In the genomic region with DNA sequence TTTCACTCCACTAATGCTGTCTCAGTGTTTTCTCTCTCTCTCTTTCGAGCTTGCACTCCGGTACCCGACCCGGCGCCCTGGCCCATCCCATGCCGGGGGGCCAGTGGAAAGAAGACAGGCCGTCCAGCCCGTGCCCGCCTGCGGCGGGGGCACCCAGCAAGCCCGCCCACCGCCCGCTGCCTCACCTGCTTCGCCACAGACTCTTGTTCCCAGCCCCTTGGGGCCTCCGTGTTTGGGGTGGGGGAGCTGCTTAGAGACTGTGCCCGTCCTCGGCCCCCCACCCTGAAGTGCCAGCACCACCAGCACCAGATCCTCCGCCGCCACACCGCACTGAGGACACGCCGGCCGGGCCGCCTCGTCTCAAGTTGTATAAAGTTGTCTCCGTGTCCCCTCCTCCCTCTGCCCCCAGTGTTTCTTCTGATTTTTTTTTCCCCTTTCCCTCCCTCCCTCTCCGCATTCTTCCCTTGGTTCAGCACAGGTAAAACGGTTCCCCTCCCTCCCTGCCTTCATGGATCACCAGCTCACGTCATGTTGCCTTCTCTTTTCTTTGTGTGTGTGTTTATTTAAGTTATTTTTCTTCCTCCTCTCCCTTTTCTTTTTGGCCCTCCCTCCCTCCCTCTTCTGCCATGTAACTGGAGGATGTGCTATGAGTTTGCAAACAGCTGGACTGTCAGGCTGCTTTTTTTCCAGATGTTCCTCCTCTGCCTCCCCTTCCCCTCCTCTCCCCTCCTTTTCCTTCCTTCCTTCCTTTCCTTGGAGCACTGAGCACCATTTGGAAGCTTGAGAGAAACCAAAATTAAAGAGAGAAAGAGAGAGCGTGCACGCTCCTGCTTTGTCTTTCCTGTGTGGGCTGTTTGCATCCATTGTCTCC, we compare ENCODE assay signal across 10 cellular contexts. TPM values are rescaled to one million over a fixed set of nuclear protein-coding genes. Genes with fewer than 3 reads are reported as not detected.
DNase-seq lines count a peak whose midpoint lies in the region; ATAC-seq and TF ChIP-seq lines count a peak whose summit lies in the region.
"Had no signal": no experiment of that assay in that cellular context is flagged by ENCODE, and none has a peak within 500 bp of the region (broad histone marks: within the 10 kb centered on the region; RNA-seq: fewer than 3 reads in every experiment).

No MANE protein-coding gene starts in this region.

- H3K4me3 Mint-ChIP-seq in type B pancreatic cell: peak overlapping the region; percentile 69

- H3K9me3 ChIP-seq in heart right ventricle: no peaks in the 10 kb centered on the region
- H3K9me3 ChIP-seq in left lung: no peaks in the 10 kb centered on the region

- WGBS in heart right ventricle, 2 donors: 69 to 74% methylated on average over 32 of the region's 32 CpGs

- H3K4me1 Mint-ChIP-seq in type B pancreatic cell (ENCODE audit: unreplicated experiment): peaks cover 28% of the 10 kb centered on the region

- H3K4me3 ChIP-seq in heart right ventricle (peak overlapping the region in 3 of 10 donors; percentile 66 to 73 (median 69)), left lung (peak overlapping the region in 1 of 2 donors; percentile 67)

- peak overlapping the region in 8 of 10 donors; percentile 96 to 100 (median 99) for H3K27ac ChIP-seq in heart right ventricle
- H3K27ac ChIP-seq in left lung: peak overlapping the region; percentile 97

- DNase-seq in heart right ventricle: no peak
- no peak for DNase-seq in cardiac septum (ENCODE audit: low spot score)
- no peak for DNase-seq in activated naive CD4-positive, alpha-beta T cell treated with anti-CD3 and anti-CD28 coated beads, Interleukin-2, amount 50 U/mL, for 72 hours (ENCODE audit: low spot score in 2 of 2)
- peak in 1 of 2 donors; percentile 81 for DNase-seq in left lung
- no peak for DNase-seq in type B pancreatic cell (ENCODE audit: extremely low spot score, unreplicated experiment)
- no peak for DNase-seq in activated gamma-delta T cell treated with Interleukin-2 at 50 U/mL for 16 hours
- DNase-seq: DMS79, NCI-H2171 had no signal

- H3K9me3 Mint-ChIP-seq in activated naive CD4-positive, alpha-beta T cell treated with anti-CD3 and anti-CD28 coated beads, Interleukin-2, amount 50 U/mL, for 72 hours: no peaks in the 10 kb centered on the region
- H3K9me3 Mint-ChIP-seq in type B pancreatic cell: no peaks in the 10 kb centered on the region

- peaks cover 4 to 32% of the 10 kb centered on the region in 2 donors for H3K36me3 Mint-ChIP-seq in activated naive CD4-positive, alpha-beta T cell treated with anti-CD3 and anti-CD28 coated beads, Interleukin-2, amount 50 U/mL, for 72 hours
- H3K36me3 Mint-ChIP-seq in type B pancreatic cell: peaks cover 18% of the 10 kb centered on the region

- intact Hi-C loops in heart right ventricle (cut with DNase I): loop anchor here in 2 of 10 donors (2.0 kb wide), 1 partner anchor 13 kb away; the partner anchor contains the start of gene LENG8 (in 2 of the 2)
- intact Hi-C loops in cardiac septum (cut with DNase I): no loop called here
- intact Hi-C loops in left lung (cut with DNase I): no loop called here

- peaks cover 11 to 54% (median 45%) of the 10 kb centered on the region in 9 donors for H3K4me1 ChIP-seq in heart right ventricle
- peaks cover 17 to 34% of the 10 kb centered on the region in 2 donors for H3K4me1 ChIP-seq in left lung

- TF ChIP-seq CTCF in heart right ventricle (IDR thresholded peaks at IDR 0.05): no peak
- TF ChIP-seq CTCF in left lung (IDR thresholded peaks at IDR 0.05): no peak
- no peak for TF ChIP-seq CTCF in type B pancreatic cell (conservative IDR thresholded peaks at IDR 0.05)

- H3K27ac Mint-ChIP-seq in activated naive CD4-positive, alpha-beta T cell treated with anti-CD3 and anti-CD28 coated beads, Interleukin-2, amount 50 U/mL, for 72 hours: peak overlapping the region; percentile 60 to 81
- peak overlapping the region; percentile 70 for H3K27ac Mint-ChIP-seq in type B pancreatic cell

- H3K27me3 ChIP-seq in heart right ventricle (peaks cover 0 to 12% (median 0%) of the 10 kb centered on the region in 7 donors), left lung (peaks cover 0 to 10% of the 10 kb centered on the region in 2 donors)

- peaks cover 8% of the 10 kb centered on the region for H3K27me3 Mint-ChIP-seq in type B pancreatic cell

- ATAC-seq in heart right ventricle (no peak), left lung (no peak), HG02884 (IDR thresholded peaks at IDR 0.05; ENCODE audit: unreplicated experiment) (no peak), SK-N-SH treated with all-trans-retinoic acid at 6 μM for 48 hours (no peak)
- ATAC-seq in activated naive CD4-positive, alpha-beta T cell treated with anti-CD3 and anti-CD28 coated beads, Interleukin-2, amount 50 U/mL, for 72 hours: no peak

- H3K36me3 ChIP-seq in heart right ventricle (peaks cover 4 to 60% (median 56%) of the 10 kb centered on the region in 9 donors), left lung (peaks cover 0 to 61% of the 10 kb centered on the region in 2 donors)

TF ChIP-seq in SK-N-SH treated with all-trans-retinoic acid at 6 μM for 48 hours, 23 proteins besides CTCF, POLR2A, EP300 and RAD21:
- TF ChIP-seq OSR1 (CRISPR knock-in tag; IDR thresholded peaks at IDR 0.05) (no peak), ISL1 (CRISPR knock-in tag; IDR thresholded peaks at IDR 0.05) (no peak), ZFP30 (CRISPR knock-in tag; IDR thresholded peaks at IDR 0.05) (no peak)

RNA-seq across cellular contexts. Expression of gene LENG9, which starts 2.1 kb away (rescaled TPM):
- total RNA-seq in heart right ventricle (1 to 10 TPM; 1.0 to 4.2 (median 1.5) TPM), cardiac septum (2.9 TPM), left lung (1 to 10 TPM; 5.4 to 8.8 TPM), type B pancreatic cell (ENCODE audit: low replicate concordance) (3.9 and 4.2 TPM in 2 replicates)
- polyA plus RNA-seq in heart right ventricle: 1 to 10 TPM; 1.6 to 2.6 TPM
- total RNA-seq in activated naive CD4-positive, alpha-beta T cell treated with anti-CD3 and anti-CD28 coated beads, Interleukin-2, amount 50 U/mL, for 72 hours: 1 to 10 TPM; 2.5 to 5.8 TPM

RNA-seq across cellular contexts. Expression of gene CDC42EP5, which starts 11.7 kb away (rescaled TPM):
- total RNA-seq in heart right ventricle (10 to 100 TPM in 5 of 10 donors, 1 to 10 TPM in 5; 5.3 to 22.8 (median 9.7) TPM), cardiac septum (14.2 TPM), left lung (10 to 100 TPM; 20.4 to 29.8 TPM), type B pancreatic cell (ENCODE audit: low replicate concordance) (16.1 and 24.3 TPM in 2 replicates)
- 10 to 100 TPM; 11.2 to 21.9 TPM for polyA plus RNA-seq in heart right ventricle
- not detected for total RNA-seq in activated naive CD4-positive, alpha-beta T cell treated with anti-CD3 and anti-CD28 coated beads, Interleukin-2, amount 50 U/mL, for 72 hours

RNA-seq across cellular contexts. Expression of gene LENG8, which starts 12.4 kb away (rescaled TPM):
- total RNA-seq in heart right ventricle (10 to 100 TPM; 45.5 to 76.2 (median 56.8) TPM), cardiac septum (86.5 TPM), left lung (100 to 1,000 TPM; 138 to 144 TPM), type B pancreatic cell (ENCODE audit: low replicate concordance) (135 and 196 TPM in 2 replicates)
- polyA plus RNA-seq in heart right ventricle: 100 to 1,000 TPM in 1 of 2 donors, 10 to 100 TPM in 1; 34.3 to 194 TPM
- total RNA-seq in activated naive CD4-positive, alpha-beta T cell treated with anti-CD3 and anti-CD28 coated beads, Interleukin-2, amount 50 U/mL, for 72 hours: 100 to 1,000 TPM; 191 to 205 TPM

RNA-seq across cellular contexts. Expression of gene LAIR2, which starts 41.2 kb away (rescaled TPM):
- 1 to 10 TPM in 1 of 10 donors, under 1 TPM in 1, not detected in 8; 0.76 to 2.5 TPM for total RNA-seq in heart right ventricle
- not detected for polyA plus RNA-seq in heart right ventricle
- total RNA-seq in cardiac septum: not detected
- total RNA-seq in activated naive CD4-positive, alpha-beta T cell treated with anti-CD3 and anti-CD28 coated beads, Interleukin-2, amount 50 U/mL, for 72 hours: 1 to 10 TPM; 1.7 to 8.4 TPM
- total RNA-seq in left lung: 1 to 10 TPM; 1.0 to 1.4 TPM
- not detected in 2 replicates for total RNA-seq in type B pancreatic cell (ENCODE audit: low replicate concordance)

RNA-seq across cellular contexts. Expression of gene TTYH1, which starts 46.2 kb away (rescaled TPM):
- total RNA-seq in heart right ventricle (1 to 10 TPM in 5 of 10 donors, under 1 TPM in 5; 0.37 to 4.3 (median 1.0) TPM), cardiac septum (1.3 TPM), left lung (not detected), type B pancreatic cell (ENCODE audit: low replicate concordance) (8.7 and 50.7 TPM in 2 replicates)
- polyA plus RNA-seq in heart right ventricle: 1 to 10 TPM; 1.8 to 3.1 TPM
- total RNA-seq in activated naive CD4-positive, alpha-beta T cell treated with anti-CD3 and anti-CD28 coated beads, Interleukin-2, amount 50 U/mL, for 72 hours: under 1 TPM in 1 of 2 donors, not detected in 1; 0.37 TPM

Comparison
In these comparisons a context has a peak if more than half of its experiments do, and no peak if none do; other contexts are left out.
1. RNA of gene CDC42EP5, which starts 11.7 kb away (total RNA-seq): 20.4 to 29.8 TPM in left lung, 16.1 to 24.3 TPM in type B pancreatic cell, 14.2 TPM in cardiac septum (single experiment) and 5.3 to 22.8 TPM in heart right ventricle; not detected in activated naive CD4-positive, alpha-beta T cell treated with anti-CD3 and anti-CD28 coated beads, Interleukin-2, amount 50 U/mL, for 72 hours; every median in the first group is over 4 times any median in the second.